ENCODE assay signal across 8 cellular contexts in the genomic region with DNA sequence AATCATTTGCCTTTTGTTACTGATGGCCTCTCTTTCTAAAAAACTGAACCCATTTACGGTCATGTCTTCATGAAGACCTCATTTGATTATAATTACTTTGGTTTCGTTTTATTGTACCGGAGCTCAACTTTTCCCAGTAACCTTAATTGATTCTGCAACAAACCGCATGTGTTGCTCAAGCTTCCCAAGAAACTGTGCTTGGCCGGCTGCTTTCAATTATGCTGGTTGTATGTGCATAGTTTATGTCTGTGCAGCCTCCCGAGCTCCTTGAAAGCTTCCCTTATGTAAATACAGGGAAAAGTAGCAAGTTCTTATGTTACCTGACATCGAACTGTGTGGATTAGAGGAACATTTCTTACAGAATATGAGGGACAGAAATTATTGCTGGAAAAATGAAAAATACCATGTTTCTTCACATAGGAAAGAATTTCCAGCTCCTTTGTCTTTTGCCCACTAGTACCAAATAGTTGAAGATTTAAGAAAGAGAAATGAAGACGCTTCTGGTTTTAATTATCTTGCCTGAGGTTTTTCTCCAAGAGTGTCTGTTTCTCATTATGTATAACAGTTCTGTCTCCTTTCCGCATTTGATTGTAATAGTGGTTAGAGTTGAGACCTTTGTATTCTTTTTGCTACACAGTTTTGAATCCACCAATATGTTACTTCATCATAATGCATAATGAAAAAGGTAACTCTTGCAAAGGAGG. TPM values are rescaled to one million over a fixed set of nuclear protein-coding genes. Genes with fewer than 3 reads are reported as not detected.
DNase-seq lines count a peak whose midpoint lies in the region; ATAC-seq and TF ChIP-seq lines count a peak whose summit lies in the region.
"Had no signal": no experiment of that assay in that cellular context is flagged by ENCODE, and none has a peak within 500 bp of the region (broad histone marks: within the 10 kb centered on the region; RNA-seq: fewer than 3 reads in every experiment).

No MANE protein-coding gene starts in this region.

- intact Hi-C loops in lower leg skin (cut with DNase I; ENCODE audit: low total_unique reads) = no loop called here

- TF ChIP-seq CTCF in lower leg skin (IDR thresholded peaks at IDR 0.05) = no peak
- TF ChIP-seq CTCF in type B pancreatic cell (conservative IDR thresholded peaks at IDR 0.05) = no peak

- peak overlapping the region; percentile 23 for H3K4me3 Mint-ChIP-seq in central memory CD8-positive, alpha-beta T cell
- peak overlapping the region; percentile 85 for H3K4me3 Mint-ChIP-seq in type B pancreatic cell

- H3K9me3 Mint-ChIP-seq in central memory CD8-positive, alpha-beta T cell = no peaks in the 10 kb centered on the region
- no peaks in the 10 kb centered on the region for H3K9me3 Mint-ChIP-seq in type B pancreatic cell
- no peaks in the 10 kb centered on the region for H3K9me3 Mint-ChIP-seq in activated naive CD4-positive, alpha-beta T cell treated with anti-CD3 and anti-CD28 coated beads, Interleukin-2, amount 50 U/mL, for 72 hours

- no peak for ATAC-seq in central memory CD8-positive, alpha-beta T cell (replicated peaks; ENCODE audit: extremely low read depth, poor library complexity, severe bottlenecking)
- ATAC-seq in GM19455 (IDR thresholded peaks at IDR 0.05; ENCODE audit: unreplicated experiment) = no peak
- no peak for ATAC-seq in activated naive CD4-positive, alpha-beta T cell treated with anti-CD3 and anti-CD28 coated beads, Interleukin-2, amount 50 U/mL, for 72 hours

- no peaks in the 10 kb centered on the region for H3K36me3 ChIP-seq in MG63

- 33 to 50% methylated on average over 9 of the region's 9 CpGs for WGBS in lower leg skin, 2 donors

- no peak overlapping the region for H3K27ac Mint-ChIP-seq in central memory CD8-positive, alpha-beta T cell (ENCODE audit: low read depth)
- peak overlapping the region; percentile 2 for H3K27ac Mint-ChIP-seq in type B pancreatic cell
- H3K27ac Mint-ChIP-seq in activated naive CD4-positive, alpha-beta T cell treated with anti-CD3 and anti-CD28 coated beads, Interleukin-2, amount 50 U/mL, for 72 hours = no peak overlapping the region

- H3K27me3 ChIP-seq in MG63 = no peaks in the 10 kb centered on the region

- H3K36me3 Mint-ChIP-seq in central memory CD8-positive, alpha-beta T cell (ENCODE audit: insufficient read depth) = peaks cover 1% of the 10 kb centered on the region
- H3K36me3 Mint-ChIP-seq in type B pancreatic cell = peaks cover 9% of the 10 kb centered on the region
- no peaks in the 10 kb centered on the region for H3K36me3 Mint-ChIP-seq in activated naive CD4-positive, alpha-beta T cell treated with anti-CD3 and anti-CD28 coated beads, Interleukin-2, amount 50 U/mL, for 72 hours

- peaks cover 9% of the 10 kb centered on the region for H3K4me1 Mint-ChIP-seq in central memory CD8-positive, alpha-beta T cell
- H3K4me1 Mint-ChIP-seq in type B pancreatic cell (ENCODE audit: unreplicated experiment) = peaks cover 10% of the 10 kb centered on the region

- H3K4me3 ChIP-seq in MG63 (peak overlapping the region; percentile 12), lower leg skin (ENCODE audit: low read depth, poor library complexity, severe bottlenecking) (no peak overlapping the region)

- H3K9me3 ChIP-seq in MG63 = no peaks in the 10 kb centered on the region

- DNase-seq in MG63 (peak; percentile 36), lower leg skin (ENCODE audit: low spot score in 2 of 2) (peak; percentile 50 to 88), type B pancreatic cell (ENCODE audit: extremely low spot score, unreplicated experiment) (no peak), SKM-1 (lab: John Stamatoyannopoulos, UW; ENCODE audit: unreplicated experiment) (no peak)
- DNase-seq in central memory CD8-positive, alpha-beta T cell (ENCODE audit: low spot score in 2 of 2) = no peak
- no peak for DNase-seq in activated naive CD4-positive, alpha-beta T cell treated with anti-CD3 and anti-CD28 coated beads, Interleukin-2, amount 50 U/mL, for 72 hours (ENCODE audit: low spot score in 2 of 2)
- DNase-seq: NCI-H526 had no signal

- no peak for TF ChIP-seq POLR2A in lower leg skin (IDR thresholded peaks at IDR 0.05)

- H3K27me3 Mint-ChIP-seq in central memory CD8-positive, alpha-beta T cell = peaks cover 9% of the 10 kb centered on the region
- H3K27me3 Mint-ChIP-seq in type B pancreatic cell = peaks cover 3% of the 10 kb centered on the region

RNA-seq across cellular contexts. Expression of gene VCAM1, which starts 2.1 kb away (rescaled TPM):
- not detected in 2 replicates for total RNA-seq in MG63 (2014; rRNA removed; shearing (Covaris generic); ENCODE audit: low replicate concordance)
- total RNA-seq in lower leg skin (1 to 10 TPM in 2 of 4 donors, under 1 TPM in 2; 0.25 to 3.1 (median 0.92) TPM), type B pancreatic cell (ENCODE audit: low replicate concordance) (0.74 and 37.0 TPM in 2 replicates)
- under 1 TPM in 1 of 2 donors, not detected in 1; 0.36 TPM for total RNA-seq in activated naive CD4-positive, alpha-beta T cell treated with anti-CD3 and anti-CD28 coated beads, Interleukin-2, amount 50 U/mL, for 72 hours

Comparison
In these comparisons a context has a peak if more than half of its experiments do, and no peak if none do; other contexts are left out.
1. DNase-seq: peak in MG63 (single experiment) and lower leg skin (2 of 2); none in central memory CD8-positive, alpha-beta T cell (0 of 2), type B pancreatic cell (single experiment), SKM-1 (single experiment) and activated naive CD4-positive, alpha-beta T cell treated with anti-CD3 and anti-CD28 coated beads, Interleukin-2, amount 50 U/mL, for 72 hours (0 of 2).